Comparison of ENCODE assay signal across 30 cellular contexts in the genomic region with DNA sequence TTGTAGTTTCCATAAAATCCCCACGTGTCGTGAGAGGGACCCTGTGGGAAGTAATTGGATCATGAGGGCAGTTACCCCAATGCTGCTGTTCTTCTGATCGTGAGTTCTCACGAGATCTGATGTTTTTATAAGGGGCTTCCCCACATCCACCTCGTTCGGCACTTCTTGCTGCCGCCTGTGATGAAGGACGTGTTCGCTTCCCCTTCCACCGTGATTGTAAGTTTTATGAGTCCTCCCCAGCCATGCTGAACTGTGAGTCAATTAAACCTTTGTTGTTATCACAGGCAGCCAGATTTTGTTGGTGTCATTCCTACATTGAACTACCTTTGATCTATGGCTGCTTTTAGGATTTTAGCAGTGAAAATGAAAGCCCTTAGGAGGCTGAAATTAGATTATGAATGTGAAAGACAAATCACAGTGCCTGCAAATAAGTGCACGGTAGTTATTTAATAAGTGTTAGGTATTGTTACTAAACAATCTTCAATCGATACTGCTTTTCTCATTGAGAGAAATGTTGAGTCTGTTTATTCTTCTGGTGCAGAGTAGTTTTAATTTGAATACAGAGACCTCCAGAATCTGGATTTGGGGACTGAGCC.
DNase-seq lines count a peak whose midpoint lies in the region; ATAC-seq, FAIRE-seq and TF ChIP-seq lines count a peak whose summit lies in the region.
"Had no signal": no experiment of that assay in that cellular context is flagged by ENCODE, and none has a peak within 500 bp of the region (broad histone marks: within the 10 kb centered on the region; RNA-seq: fewer than 3 reads in every experiment).

No MANE protein-coding gene starts in this region.

- H3K27ac ChIP-seq in duodenal mucosa (ENCODE audit: low read depth, low read length) (no peak overlapping the region), small intestine (ENCODE audit: low read depth in 1 of 2, low read length in 1 of 2) (no peak overlapping the region), mammary epithelial cell (ENCODE audit: insufficient read depth, low read depth, low read length) (no peak overlapping the region)
- H3K27ac ChIP-seq: epithelial cell of prostate, SJCRH30, suprapubic skin had no signal

- no peaks in the 10 kb centered on the region for H3K79me2 ChIP-seq in mammary epithelial cell (ENCODE audit: insufficient read depth, low read length)

- H3K4me1 ChIP-seq in duodenal mucosa (ENCODE audit: control insufficient read depth in 1 of 2, insufficient read depth in 2 of 2, low read length in 2 of 2) (peaks cover 5 to 15% of the 10 kb centered on the region in 2 donors), small intestine (ENCODE audit: control insufficient read depth in 2 of 2, insufficient read depth in 1 of 2, low read depth in 1 of 2, low read length in 1 of 2) (no peaks in the 10 kb centered on the region), mammary epithelial cell (ENCODE audit: insufficient read depth, low read length) (no peaks in the 10 kb centered on the region)
- H3K4me1 ChIP-seq: SJCRH30, suprapubic skin had no signal

- peak; percentile 48 for TF ChIP-seq POLR2A in GM19099 (IDR thresholded peaks at IDR 0.05; ENCODE audit: extremely low read depth, insufficient read length, low read depth)

- peak overlapping the region; percentile 5 to 49 for H3K4me3 ChIP-seq in duodenal mucosa (ENCODE audit: low read depth in 1 of 2, low read length in 2 of 2)
- H3K4me3 ChIP-seq in small intestine (ENCODE audit: low read depth in 1 of 2, low read length in 2 of 2), result no peak overlapping the region
- no peak overlapping the region for H3K4me3 ChIP-seq in mammary epithelial cell (replicated peaks in 1 of 3; ENCODE audit: insufficient read depth in 1 of 3, low read depth in 2 of 3, low read length in 3 of 3)
- H3K4me3 ChIP-seq: SJCRH30, suprapubic skin had no signal

- TF ChIP-seq CTCF in mammary epithelial cell (conservative IDR thresholded peaks at IDR 0.05 in 1 of 2, IDR thresholded peaks at IDR 0.05 in 1 of 2; ENCODE audit: extremely low read depth in 1 of 2, insufficient read depth in 1 of 2, low read depth in 1 of 2, low read length in 2 of 2), result no peak

- ATAC-seq in HG03432 (IDR thresholded peaks at IDR 0.05; ENCODE audit: unreplicated experiment) (peak; percentile 46), HG02970 (IDR thresholded peaks at IDR 0.05; ENCODE audit: low FRiP score, unreplicated experiment) (no peak)
- ATAC-seq: HCT116; left ventricle myocardium superior; natural killer cell treated with Interleukin-12 subunit alpha and Interleukin-12 subunit beta and Interleukin-15 and Interleukin-18, amount 100 ng/mL, for 72 hours; sciatic nerve; stimulated activated memory B cell treated with anti-CD40 and anti-IgM and Interleukin-4, amounts not matched to agents 10 μg/mL and 1 μg/mL and 100 μg/mL, for 72 hours had no signal

- H3K36me3 ChIP-seq in duodenal mucosa (ENCODE audit: control insufficient read depth in 1 of 2, insufficient read depth in 2 of 2, low read length in 2 of 2), result no peaks in the 10 kb centered on the region
- H3K36me3 ChIP-seq in small intestine (ENCODE audit: control insufficient read depth in 2 of 2, insufficient read depth in 2 of 2, low read length in 2 of 2), result no peaks in the 10 kb centered on the region
- H3K36me3 ChIP-seq in mammary epithelial cell (ENCODE audit: insufficient read depth, low read length), result no peaks in the 10 kb centered on the region
- H3K36me3 ChIP-seq: SJCRH30, suprapubic skin had no signal

- intact Hi-C loops in mammary epithelial cell (cut with micrococcal nuclease), result no loop called here

- H3K27me3 ChIP-seq in duodenal mucosa (ENCODE audit: control insufficient read depth in 1 of 2, insufficient read depth in 2 of 2, low read length in 2 of 2) (no peaks in the 10 kb centered on the region), small intestine (ENCODE audit: control insufficient read depth in 2 of 2, insufficient read depth in 2 of 2, low read length in 2 of 2) (no peaks in the 10 kb centered on the region), mammary epithelial cell (ENCODE audit: insufficient read depth, low read length) (peaks cover 4% of the 10 kb centered on the region)
- H3K27me3 ChIP-seq: SJCRH30, suprapubic skin had no signal

- WGBS in small intestine, 3 donors, result 22 to 39% (median 23%) methylated on average over 12 of the region's 12 CpGs
- 62% methylated on average over 12 of the region's 12 CpGs for WGBS in mammary epithelial cell (ENCODE audit: low coverage, missing lambda C conversion rate)

- no peak for FAIRE-seq in small intestine (lab: Jason Lieb, UNC)

- dilution Hi-C loops in mammary epithelial cell (cut with HindIII; ENCODE audit: low sequenced_read_pairs), result no loop called here

- in situ Hi-C loops in mammary epithelial cell (cut with MboI; ENCODE audit: low sequenced_read_pairs in 2 of 2), result no loop called here

- H3K9ac ChIP-seq in duodenal mucosa (ENCODE audit: low read depth in 1 of 2, low read length in 2 of 2) (no peak overlapping the region), mammary epithelial cell (ENCODE audit: insufficient read depth, low read length) (no peak overlapping the region)

- DNase-seq in small intestine, result peak; percentile 47
- no peak for DNase-seq in LoVo (ENCODE audit: low spot score)
- DNase-seq in mammary epithelial cell, result no peak
- DNase-seq: activated CD4-positive, alpha-beta T cell treated with anti-CD3 and anti-CD28 coated beads, Interleukin-2, amount 50 U/mL, for 48 hours; activated CD8-positive, alpha-beta memory T cell treated with anti-CD3 and anti-CD28 coated beads, Interleukin-2, amount 50 U/mL, for 4 hours; amygdala; C1 segment of cervical spinal cord; COR-L47; DMS79; GDM1; IMR-90; left ventricle myocardium superior; midbrain; NCI-H1105 treated with DMSO at 0.1 percent for 48 hours; NCI-H2029; NCI-H526; posterior cingulate gyrus; SJCRH30; stimulated activated CD4-positive, alpha-beta T cell treated with anti-CD3 and anti-CD28 coated beads, Interleukin-4, amount 100 ng/mL, for 4 hours; T-helper 1 cell had no signal

- BruUV-seq in mammary epithelial cell (replicated peaks; lab: Mats Ljungman, UMichigan), result no TSS peak

- no peak overlapping the region for H3K4me2 ChIP-seq in mammary epithelial cell (ENCODE audit: insufficient read depth, low read depth, low read length)

- H2AFZ ChIP-seq in mammary epithelial cell (ENCODE audit: low read depth, low read length), result no peak overlapping the region

- H4K20me1 ChIP-seq in mammary epithelial cell (ENCODE audit: insufficient read depth, low read length), result no peaks in the 10 kb centered on the region

- H3K9me3 ChIP-seq in duodenal mucosa (ENCODE audit: control insufficient read depth in 1 of 2, low read length in 2 of 2), result no peaks in the 10 kb centered on the region
- H3K9me3 ChIP-seq in small intestine (ENCODE audit: control insufficient read depth, low read depth), result no peaks in the 10 kb centered on the region
- H3K9me3 ChIP-seq in mammary epithelial cell (replicated peaks; ENCODE audit: insufficient read depth, low read length), result no peaks in the 10 kb centered on the region
- H3K9me3 ChIP-seq: SJCRH30, suprapubic skin had no signal

- CTCF ChIA-PET in mammary epithelial cell (lab: Charles Lee; ENCODE audit: low non-redundant PET), result no interaction called here

Comparison
In these comparisons a context has a peak if more than half of its experiments do, and no peak if none do; other contexts are left out.
1. H3K4me3 ChIP-seq: peak in duodenal mucosa (2 of 2); none in small intestine (0 of 2) and mammary epithelial cell (0 of 3).